In the genomic region with DNA sequence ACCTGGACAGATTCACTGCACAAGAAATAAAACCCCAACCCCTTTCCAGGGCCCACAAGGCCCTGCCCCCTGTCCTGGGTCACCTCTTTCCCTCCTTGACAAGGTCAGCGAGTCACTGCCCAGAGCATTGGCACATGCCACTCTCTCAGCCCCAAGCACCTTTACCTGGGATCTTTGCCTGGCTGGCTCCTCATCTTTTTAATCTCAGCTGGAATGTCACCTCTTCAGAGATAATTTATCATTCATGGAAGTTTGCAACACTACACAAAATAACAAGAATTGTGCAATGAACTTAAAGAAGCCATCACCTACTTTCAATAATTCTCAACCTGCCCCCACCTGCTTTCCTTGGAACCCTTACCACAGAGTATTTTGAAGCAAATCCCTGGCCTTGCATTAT, we compare ENCODE assay signal across 20 cellular contexts. TPM values are rescaled to one million over a fixed set of nuclear protein-coding genes. Genes with fewer than 3 reads are reported as not detected.
DNase-seq lines count a peak whose midpoint lies in the region; ATAC-seq, FAIRE-seq and TF ChIP-seq lines count a peak whose summit lies in the region.
"Had no signal": no experiment of that assay in that cellular context is flagged by ENCODE, and none has a peak within 500 bp of the region (broad histone marks: within the 10 kb centered on the region; RNA-seq: fewer than 3 reads in every experiment).

No MANE protein-coding gene starts in this region.

- no peak for TF ChIP-seq POLR2A in H54 (IDR thresholded peaks at IDR 0.05; ENCODE audit: low read depth, low read length)

- peaks cover 28% of the 10 kb centered on the region for H3F3A ChIP-seq in PC-9 (ENCODE audit: insufficient read depth, low read depth)

- no peaks in the 10 kb centered on the region for H3K9me2 ChIP-seq in PC-9 (ENCODE audit: insufficient read depth)

- H3K4me2 ChIP-seq in PC-9 = peak overlapping the region; percentile 56

- H4K20me1 ChIP-seq in PC-9 (ENCODE audit: insufficient read depth) = no peaks in the 10 kb centered on the region

- FAIRE-seq in H54 (lab: Jason Lieb, UNC) = no peak
- FAIRE-seq: A204.1, G401.6, GM12891, GM19239, HepG2 had no signal

- H3K36me3 ChIP-seq in PC-9 (ENCODE audit: low read depth) (no peaks in the 10 kb centered on the region), neutrophil (no peaks in the 10 kb centered on the region)
- H3K36me3 ChIP-seq: BE2C had no signal

- no peaks in the 10 kb centered on the region for H3K79me2 ChIP-seq in PC-9 (ENCODE audit: low read depth)

- intact Hi-C loops in PC-9 (cut with micrococcal nuclease; ENCODE audit: unreplicated experiment) = no loop called here

- H2AFZ ChIP-seq in PC-9 = no peak overlapping the region

- CTCF ChIA-PET in PC-9 (lab: Charles Lee) = no interaction called here

- peak; percentile 27 to 59 for DNase-seq in PC-9
- DNase-seq in coronary artery (ENCODE audit: low spot score) = peak; percentile 41
- no peak for DNase-seq in H54 (ENCODE audit: insufficient read length, low spot score)
- no peak for DNase-seq in DMS153 treated with DMSO at 0.1 percent for 48 hours (lab: John Stamatoyannopoulos, UW; ENCODE audit: unreplicated experiment)
- DNase-seq: ACHN; BE2C; C1 segment of cervical spinal cord; CD4-positive, CD25-positive, alpha-beta regulatory T cell; CD8-positive, alpha-beta memory T cell; COR-L47; DMS 273 treated with DMSO at 0.1 percent for 48 hours; GOT3 had no signal

- peaks cover 37% of the 10 kb centered on the region for H3K4me1 ChIP-seq in PC-9 (replicated peaks; ENCODE audit: insufficient read depth)
- peaks cover 80 to 82% of the 10 kb centered on the region in 2 experiments for H3K4me1 ChIP-seq in neutrophil (ENCODE audit: control insufficient read depth in 1 of 2, insufficient read depth in 1 of 2, low read depth in 1 of 2, low read length in 1 of 2)
- H3K4me1 ChIP-seq: BE2C had no signal

- no peak for ATAC-seq in GM21381 (IDR thresholded peaks at IDR 0.05; ENCODE audit: unreplicated experiment)
- ATAC-seq: HepG2 had no signal

- H3K4me3 ChIP-seq in PC-9 = no peak overlapping the region
- H3K4me3 ChIP-seq in coronary artery = no peak overlapping the region
- no peak overlapping the region for H3K4me3 ChIP-seq in neutrophil (ENCODE audit: low read depth in 1 of 2, low read length in 1 of 2)

- POLR2A ChIA-PET in PC-9 (lab: Charles Lee; ENCODE audit: unreplicated experiment) = no interaction called here

- H3K27ac ChIP-seq in PC-9 (peak overlapping the region; percentile 44), coronary artery (no peak overlapping the region), neutrophil (peak overlapping the region; percentile 63)

- BruUV-seq in PC-9 (replicated peaks; lab: Mats Ljungman, UMichigan) = no TSS peak

- no peaks in the 10 kb centered on the region for H3K9me3 ChIP-seq in PC-9 (ENCODE audit: insufficient read depth, low read depth)
- no peaks in the 10 kb centered on the region for H3K9me3 ChIP-seq in neutrophil
- H3K9me3 ChIP-seq: BE2C had no signal

- no peak for TF ChIP-seq CTCF in PC-9 (conservative IDR thresholded peaks at IDR 0.05)
- TF ChIP-seq CTCF in coronary artery (IDR thresholded peaks at IDR 0.05) = no peak
- no peak for TF ChIP-seq CTCF in neutrophil (IDR thresholded peaks at IDR 0.05)

- H3K27me3 ChIP-seq in PC-9 (ENCODE audit: insufficient read depth, low read depth) (no peaks in the 10 kb centered on the region), neutrophil (no peaks in the 10 kb centered on the region)
- H3K27me3 ChIP-seq: BE2C had no signal

RNA-seq across cellular contexts. Expression of a gene that starts 19.2 kb away (rescaled TPM):
- 0.26 and 0.58 TPM in 2 replicates for total RNA-seq in PC-9 (2021)
- total RNA-seq: CD4-positive, CD25-positive, alpha-beta regulatory T cell; CD8-positive, alpha-beta memory T cell; H9; HepG2 had no signal

Comparison
In these comparisons a context has a peak if more than half of its experiments do, and no peak if none do; other contexts are left out.
1. DNase-seq: peak in PC-9 (2 of 2) and coronary artery (single experiment); none in H54 (single experiment) and DMS153 treated with DMSO at 0.1 percent for 48 hours (single experiment).
2. H3K27ac ChIP-seq: peak in PC-9 (single experiment) and neutrophil (single experiment); none in coronary artery (0 of 2).